8 cellular contexts compared by ENCODE assay signal in the genomic region with DNA sequence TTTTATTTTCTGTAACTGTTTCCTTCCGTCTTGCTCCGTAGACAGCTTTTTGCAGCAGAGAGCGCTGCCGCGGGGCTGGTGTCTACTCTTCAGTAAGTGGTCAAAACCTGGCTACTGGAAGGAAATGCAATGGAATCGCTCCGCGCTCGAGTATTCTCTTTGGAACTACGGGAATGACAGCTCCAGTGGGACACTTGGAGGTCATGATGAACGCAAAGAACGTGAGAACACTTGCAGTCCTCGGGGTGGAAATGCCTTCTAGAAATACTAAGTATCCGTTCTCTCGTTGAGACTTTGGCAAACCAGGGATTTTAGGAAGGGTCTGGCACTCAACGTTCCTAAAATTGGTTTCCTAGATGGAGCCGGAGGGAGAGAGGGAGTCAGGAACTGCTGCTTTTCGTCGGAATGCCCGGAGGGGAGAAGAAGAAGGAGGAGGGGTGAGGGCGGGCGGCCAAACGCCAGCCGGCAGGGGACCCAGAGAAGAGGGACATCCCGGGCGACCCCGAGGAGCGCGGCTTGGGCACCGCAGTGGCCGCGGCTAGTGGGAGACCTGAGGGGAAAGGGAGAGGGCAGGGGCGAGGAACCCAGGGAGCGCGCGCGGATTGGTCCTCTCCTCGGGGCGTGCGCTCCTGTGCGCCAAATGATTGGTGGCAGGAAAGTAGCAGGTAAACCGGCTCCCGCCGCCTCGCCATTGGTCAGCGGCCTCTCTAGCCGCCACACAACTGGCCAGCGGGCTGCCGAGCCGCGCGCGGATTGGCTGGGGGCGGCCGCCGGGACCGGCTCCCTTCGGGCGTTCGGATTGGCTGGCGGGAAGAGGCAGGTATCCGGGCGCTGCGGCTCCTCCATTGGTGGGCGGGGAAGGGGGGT. TPM values are rescaled to one million over a fixed set of nuclear protein-coding genes. Genes with fewer than 3 reads are reported as not detected.
DNase-seq lines count a peak whose midpoint lies in the region; ATAC-seq lines count a peak whose summit lies in the region.

No MANE protein-coding gene starts in this region.

- POLR2A ChIA-PET in activated CD4-positive, alpha-beta T cell treated with anti-CD3 and anti-CD28 coated beads for 36 hours (lab: Charles Lee) = interaction anchor here (1.1 to 1.3 kb wide), 2 partner anchors 10 to 62 kb away, joined by 3 to 4 read pairs; no protein-coding TSS in a partner anchor

- peak overlapping the region; percentile 84 for H3K27ac Mint-ChIP-seq in activated CD4-positive, alpha-beta T cell treated with anti-CD3 and anti-CD28 coated beads for 36 hours

- ATAC-seq in GM19023 (IDR thresholded peaks at IDR 0.05; ENCODE audit: unreplicated experiment) (peak; percentile 89), HG03196 (IDR thresholded peaks at IDR 0.05; ENCODE audit: unreplicated experiment) (peak; percentile 87)
- ATAC-seq in activated CD4-positive, alpha-beta T cell treated with anti-CD3 and anti-CD28 coated beads for 36 hours = peak; percentile 93

- peaks cover 43% of the 10 kb centered on the region for H3K4me1 Mint-ChIP-seq in activated CD4-positive, alpha-beta T cell treated with anti-CD3 and anti-CD28 coated beads for 36 hours

- H3K9me3 Mint-ChIP-seq in activated CD4-positive, alpha-beta T cell treated with anti-CD3 and anti-CD28 coated beads for 36 hours (ENCODE audit: low read depth) = no peaks in the 10 kb centered on the region

- CTCF ChIA-PET in activated CD4-positive, alpha-beta T cell treated with anti-CD3 and anti-CD28 coated beads for 36 hours (lab: Charles Lee) = interaction anchor here (1.7 kb wide), 2 partner anchors 58 to 61 kb away, joined by 5 to 17 read pairs; no protein-coding TSS in a partner anchor

- DNase-seq in AG08395 (ENCODE audit: low spot score) (peak; percentile 99), NCI-H446 (lab: John Stamatoyannopoulos, UW) (peak; percentile 84 to 98), kidney glomerular epithelial cell (lab: John Stamatoyannopoulos, UW) (peak; percentile 98)
- DNase-seq in activated CD4-positive, alpha-beta T cell treated with anti-CD3 and anti-CD28 coated beads for 36 hours = peak; percentile 98
- peak; percentile 95 to 96 for DNase-seq in stimulated activated CD4-positive, alpha-beta T cell treated with anti-CD3 and anti-CD28 coated beads, Interleukin-15, amount 100 ng/mL, for 48 hours (ENCODE audit: low read depth in 2 of 2)

- intact Hi-C loops in activated CD4-positive, alpha-beta T cell treated with anti-CD3 and anti-CD28 coated beads for 36 hours (cut with DNase I, micrococcal nuclease) = loop anchor here (1.0 to 10.0 kb wide), 10 partner anchors 10 to 1435 kb away; a partner anchor contains a TSS

- peaks cover 6% of the 10 kb centered on the region for H3K27me3 Mint-ChIP-seq in activated CD4-positive, alpha-beta T cell treated with anti-CD3 and anti-CD28 coated beads for 36 hours

- peaks cover 3% of the 10 kb centered on the region for H3K36me3 Mint-ChIP-seq in activated CD4-positive, alpha-beta T cell treated with anti-CD3 and anti-CD28 coated beads for 36 hours (ENCODE audit: low read depth)

- H3K27ac ChIP-seq in cingulate gyrus (ENCODE audit: low read depth, low read length) = peak overlapping the region; percentile 89

- H3K4me3 Mint-ChIP-seq in activated CD4-positive, alpha-beta T cell treated with anti-CD3 and anti-CD28 coated beads for 36 hours = peak overlapping the region; percentile 87

RNA-seq across cellular contexts. Expression of a gene that starts 0.5 kb away (rescaled TPM):
- 10 to 100 TPM; 18.6 to 20.2 TPM for total RNA-seq in activated CD4-positive, alpha-beta T cell treated with anti-CD3 and anti-CD28 coated beads for 36 hours

Comparison
In these comparisons a context has a peak if more than half of its experiments do, and no peak if none do; other contexts are left out.
1. Peak in every context shown above with its lines: DNase-seq, ATAC-seq and H3K27ac ChIP-seq.